Comparison of ENCODE assay signal across 11 cellular contexts in genomic region chr22:45511847-45512261, GRCh38. TPM values are rescaled to one million over a fixed set of nuclear protein-coding genes. Genes with fewer than 3 reads are reported as not detected.
DNase-seq lines count a peak whose midpoint lies in the region; ATAC-seq and TF ChIP-seq lines count a peak whose summit lies in the region.
"Had no signal": no experiment of that assay in that cellular context is flagged by ENCODE, and none has a peak within 500 bp of the region (broad histone marks: within the 10 kb centered on the region; RNA-seq: fewer than 3 reads in every experiment).

No MANE protein-coding gene starts in this region.

- WGBS in mammary epithelial cell (ENCODE audit: low coverage, missing lambda C conversion rate): 55% methylated on average over 8 of the region's 8 CpGs

- H3K27ac Mint-ChIP-seq in MCF 10A (ENCODE audit: low read depth, unreplicated experiment) (peak overlapping the region; percentile 69), neural progenitor cell (peak overlapping the region; percentile 17), CD14-positive monocyte (no peak overlapping the region)

- H3K9me3 Mint-ChIP-seq in MCF 10A (ENCODE audit: unreplicated experiment) (no peaks in the 10 kb centered on the region), neural progenitor cell (no peaks in the 10 kb centered on the region), CD14-positive monocyte (no peaks in the 10 kb centered on the region)

- no peak overlapping the region for H3K4me3 ChIP-seq in mammary epithelial cell (replicated peaks in 1 of 3; ENCODE audit: insufficient read depth in 1 of 3, low read depth in 2 of 3, low read length in 3 of 3)
- H3K4me3 ChIP-seq in fibroblast of the aortic adventitia (ENCODE audit: low read depth, low read length): peak overlapping the region; percentile 9
- no peak overlapping the region for H3K4me3 ChIP-seq in neural progenitor cell

- H3K4me3 Mint-ChIP-seq in MCF 10A (ENCODE audit: unreplicated experiment) (no peak overlapping the region), neural progenitor cell (no peak overlapping the region), CD14-positive monocyte (no peak overlapping the region)

- no peaks in the 10 kb centered on the region for H4K20me1 ChIP-seq in mammary epithelial cell (ENCODE audit: insufficient read depth, low read length)
- peaks cover 98% of the 10 kb centered on the region for H4K20me1 ChIP-seq in neural progenitor cell (ENCODE audit: low read depth)

- CTCF ChIA-PET in MCF 10A (lab: Yijun Ruan, JAX) (interaction anchor here (0.7 to 1.4 kb wide), 2 partner anchors 37 to 584 kb away, joined by 3 to 4 read pairs; no protein-coding TSS in a partner anchor), mammary epithelial cell (lab: Charles Lee; ENCODE audit: low non-redundant PET) (no interaction called here)

- peaks cover 31% of the 10 kb centered on the region for H3K4me1 Mint-ChIP-seq in MCF 10A (ENCODE audit: insufficient read depth, unreplicated experiment)
- H3K4me1 Mint-ChIP-seq in neural progenitor cell: peaks cover 64% of the 10 kb centered on the region
- no peaks in the 10 kb centered on the region for H3K4me1 Mint-ChIP-seq in CD14-positive monocyte

- H3K27ac ChIP-seq in mammary epithelial cell (ENCODE audit: insufficient read depth, low read depth, low read length) (no peak overlapping the region), neural progenitor cell (peak overlapping the region; percentile 27)
- H3K27ac ChIP-seq: 22Rv1 had no signal

- H3K4me2 ChIP-seq in mammary epithelial cell (ENCODE audit: insufficient read depth, low read depth, low read length) (no peak overlapping the region), neural progenitor cell (peak overlapping the region; percentile 17)

- H3K9ac ChIP-seq in mammary epithelial cell (ENCODE audit: insufficient read depth, low read length) (no peak overlapping the region), neural progenitor cell (no peak overlapping the region)

- H3K27me3 Mint-ChIP-seq in MCF 10A (ENCODE audit: insufficient read depth, unreplicated experiment) (no peaks in the 10 kb centered on the region), neural progenitor cell (ENCODE audit: insufficient read depth, low read depth) (peaks cover 30% of the 10 kb centered on the region), CD14-positive monocyte (ENCODE audit: low read depth in 3 of 3) (peaks cover 10 to 13% (median 11%) of the 10 kb centered on the region in 3 donors)

- H3K36me3 ChIP-seq in mammary epithelial cell (ENCODE audit: insufficient read depth, low read length): no peaks in the 10 kb centered on the region
- H3K36me3 ChIP-seq in neural progenitor cell: no peaks in the 10 kb centered on the region

- TF ChIP-seq POLR2A in GM18505 (IDR thresholded peaks at IDR 0.05; ENCODE audit: borderline replicate concordance, extremely low read depth, insufficient read depth, insufficient read length): no peak

- POLR2A ChIA-PET in MCF 10A (lab: Yijun Ruan, JAX): no interaction called here

- H3F3A ChIP-seq in neural progenitor cell (ENCODE audit: low read depth): peaks cover 8% of the 10 kb centered on the region

- intact Hi-C loops in MCF 10A (cut with micrococcal nuclease) (no loop called here), mammary epithelial cell (cut with micrococcal nuclease) (no loop called here), CD14-positive monocyte (cut with micrococcal nuclease) (no loop called here)

- H3K27me3 ChIP-seq in mammary epithelial cell (ENCODE audit: insufficient read depth, low read length): no peaks in the 10 kb centered on the region
- H3K27me3 ChIP-seq in neural progenitor cell: no peaks in the 10 kb centered on the region

- in situ Hi-C loops in mammary epithelial cell (cut with MboI; ENCODE audit: low sequenced_read_pairs in 2 of 2): no loop called here

- H3K36me3 Mint-ChIP-seq in MCF 10A (ENCODE audit: insufficient read depth, unreplicated experiment): peaks cover 15% of the 10 kb centered on the region
- no peaks in the 10 kb centered on the region for H3K36me3 Mint-ChIP-seq in neural progenitor cell
- no peaks in the 10 kb centered on the region for H3K36me3 Mint-ChIP-seq in CD14-positive monocyte

- dilution Hi-C loops in mammary epithelial cell (cut with HindIII; ENCODE audit: low sequenced_read_pairs): loop anchor here (5.0 to 10.0 kb wide), 2 partner anchors 35 to 57 kb away; no protein-coding TSS in a partner anchor

- no peak for TF ChIP-seq CTCF in MCF 10A (IDR thresholded peaks at IDR 0.05; ENCODE audit: unreplicated experiment)
- TF ChIP-seq CTCF in mammary epithelial cell (conservative IDR thresholded peaks at IDR 0.05 in 1 of 2, IDR thresholded peaks at IDR 0.05 in 1 of 2; ENCODE audit: extremely low read depth in 1 of 2, insufficient read depth in 1 of 2, low read depth in 1 of 2, low read length in 2 of 2): no peak
- TF ChIP-seq CTCF in fibroblast of the aortic adventitia (IDR thresholded peaks at IDR 0.05; ENCODE audit: insufficient read depth, low read length): no peak
- no peak for TF ChIP-seq CTCF in neural progenitor cell (IDR thresholded peaks at IDR 0.05)
- TF ChIP-seq CTCF in CD14-positive monocyte (IDR thresholded peaks at IDR 0.05): no peak

- DNase-seq in MCF 10A (ENCODE audit: unreplicated experiment): peak; percentile 56
- no peak for DNase-seq in mammary epithelial cell
- DNase-seq in fibroblast of the aortic adventitia (ENCODE audit: low read depth): peak; percentile 96
- no peak for DNase-seq in neural progenitor cell (ENCODE audit: low spot score)
- no peak for DNase-seq in CD14-positive monocyte (ENCODE audit: low spot score)
- DNase-seq: activated gamma-delta T cell treated with Interleukin-2 at 50 U/mL for 16 hours, NCI-H1105 had no signal

- BruUV-seq in MCF 10A (replicated peaks; lab: Mats Ljungman, UMichigan): no TSS peak
- no TSS peak for BruUV-seq in mammary epithelial cell (replicated peaks; lab: Mats Ljungman, UMichigan)

- no peak for ATAC-seq in GM21717 (IDR thresholded peaks at IDR 0.05; ENCODE audit: unreplicated experiment)
- ATAC-seq in GM18867 (IDR thresholded peaks at IDR 0.05; ENCODE audit: unreplicated experiment): no peak
- no peak for ATAC-seq in GM18505 (IDR thresholded peaks at IDR 0.05; ENCODE audit: unreplicated experiment)

- peaks cover 64% of the 10 kb centered on the region for H3K79me2 ChIP-seq in mammary epithelial cell (ENCODE audit: insufficient read depth, low read length)
- peaks cover 100% of the 10 kb centered on the region for H3K79me2 ChIP-seq in neural progenitor cell (ENCODE audit: low read depth)

- H2AFZ ChIP-seq in mammary epithelial cell (ENCODE audit: low read depth, low read length) (no peak overlapping the region), neural progenitor cell (replicated peaks) (no peak overlapping the region)

- H3K9me3 ChIP-seq in mammary epithelial cell (replicated peaks; ENCODE audit: insufficient read depth, low read length) (no peaks in the 10 kb centered on the region), neural progenitor cell (ENCODE audit: low read depth) (no peaks in the 10 kb centered on the region)

- H3K4me1 ChIP-seq in mammary epithelial cell (ENCODE audit: insufficient read depth, low read length) (peaks cover 12% of the 10 kb centered on the region), neural progenitor cell (peaks cover 77% of the 10 kb centered on the region)

RNA-seq across cellular contexts. Expression of gene FBLN1, which starts 9.2 kb away (rescaled TPM):
- total RNA-seq in MCF 10A (2022): 69.0 and 110 TPM in 2 replicates
- 100 to 1,000 TPM; 130 to 173 TPM for total RNA-seq in mammary epithelial cell
- 66.8 TPM for polyA plus RNA-seq in mammary epithelial cell
- 49.2 TPM for polyA minus RNA-seq in mammary epithelial cell
- total RNA-seq in fibroblast of the aortic adventitia (ENCODE audit: low replicate concordance): 335 and 561 TPM in 2 replicates
- 84.3 and 163 TPM in 2 replicates for total RNA-seq in neural progenitor cell (ENCODE audit: low replicate concordance)
- under 1 TPM in 1 of 2 donors, not detected in 1; 0.17 TPM for polyA plus RNA-seq in CD14-positive monocyte

Comparison
In these comparisons a context has a peak if more than half of its experiments do, and no peak if none do; other contexts are left out.
1. DNase-seq: peak in MCF 10A (single experiment) and fibroblast of the aortic adventitia (single experiment); none in mammary epithelial cell (single experiment), neural progenitor cell (single experiment) and CD14-positive monocyte (single experiment).
2. H3K27ac Mint-ChIP-seq: peak in MCF 10A (single experiment) and neural progenitor cell (single experiment); none in CD14-positive monocyte (0 of 7).